ENCODE assay signal across 25 cellular contexts in the genomic region with DNA sequence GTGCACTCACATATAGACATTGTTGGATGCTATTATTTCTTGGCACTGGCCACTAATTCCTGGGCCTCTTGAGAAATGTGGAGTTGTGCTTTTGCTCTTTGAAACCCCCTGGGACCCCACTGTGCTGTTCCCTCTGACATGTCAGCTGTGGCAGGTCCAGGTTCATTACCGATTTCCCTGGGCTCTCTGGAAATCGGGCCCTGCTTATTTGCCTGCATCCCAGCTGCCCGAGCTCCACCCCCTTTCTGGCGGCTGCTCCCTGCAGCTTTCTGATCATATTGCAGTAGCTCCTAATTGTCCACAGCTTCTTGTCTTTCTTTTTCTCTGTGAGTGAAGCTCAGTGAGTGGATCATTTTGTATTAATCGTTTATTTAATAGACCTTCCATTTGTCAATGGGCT.
DNase-seq lines count a peak whose midpoint lies in the region; TF ChIP-seq lines count a peak whose summit lies in the region.
"Had no signal": no experiment of that assay in that cellular context is flagged by ENCODE, and none has a peak within 500 bp of the region (broad histone marks: within the 10 kb centered on the region; RNA-seq: fewer than 3 reads in every experiment).

No MANE protein-coding gene starts in this region.

- H3K9me2 ChIP-seq in neural cell (ENCODE audit: insufficient read depth, low read length): no peaks in the 10 kb centered on the region

- H3K36me3 ChIP-seq in neural cell (ENCODE audit: insufficient read depth, low read length): no peaks in the 10 kb centered on the region
- H3K36me3 ChIP-seq: ovary, tibial nerve had no signal

- H3K27me3 ChIP-seq in neural cell (ENCODE audit: insufficient read depth, low read depth, low read length): no peaks in the 10 kb centered on the region
- H3K27me3 ChIP-seq: ovary, tibial nerve had no signal

- H3K4me2 ChIP-seq in neural cell (ENCODE audit: low read length): no peak overlapping the region

- H2AFZ ChIP-seq in neural cell (ENCODE audit: low read depth, low read length): no peak overlapping the region

- no peak overlapping the region for H3K4me3 ChIP-seq in neural cell (ENCODE audit: low read length)
- H3K4me3 ChIP-seq: ovary, tibial nerve had no signal

- no peaks in the 10 kb centered on the region for H3K9me3 ChIP-seq in neural cell (ENCODE audit: low read length)
- H3K9me3 ChIP-seq: ovary had no signal

- no peaks in the 10 kb centered on the region for H4K20me1 ChIP-seq in neural cell (ENCODE audit: insufficient read depth)

- no peaks in the 10 kb centered on the region for H3F3A ChIP-seq in neural cell (ENCODE audit: insufficient read depth, low read length, poor library complexity, severe bottlenecking)

- CTCF ChIA-PET in HEK293T (lab: Yijun Ruan, JAX): no interaction called here

- H3K9ac ChIP-seq in neural cell (ENCODE audit: low read length): no peak overlapping the region

- no peaks in the 10 kb centered on the region for H3K79me2 ChIP-seq in neural cell (replicated peaks; ENCODE audit: insufficient read depth, low read length)

- H3K27ac ChIP-seq in neural cell (ENCODE audit: low read length): peak overlapping the region; percentile 6
- H3K27ac ChIP-seq: epithelial cell of prostate, ovary, tibial nerve had no signal

- DNase-seq in NCI-H345 (lab: John Stamatoyannopoulos, UW) (peak; percentile 11), NCI-H345 treated with DMSO at 0.1 percent for 48 hours (lab: John Stamatoyannopoulos, UW; ENCODE audit: unreplicated experiment) (no peak), HEK293T (ENCODE audit: extremely low spot score) (peak; percentile 17), NCI-H82 treated with DMSO at 0.1 percent for 48 hours (lab: John Stamatoyannopoulos, UW; ENCODE audit: unreplicated experiment) (peak; percentile 28), nucleus accumbens (lab: John Stamatoyannopoulos, UW) (no peak), KG1 (lab: John Stamatoyannopoulos, UW) (no peak)
- no peak for DNase-seq in activated naive CD4-positive, alpha-beta T cell treated with anti-CD3 and anti-CD28 coated beads, Interleukin-2, amount 50 U/mL, for 16 hours
- DNase-seq: activated CD4-positive, alpha-beta T cell treated with anti-CD3 and anti-CD28 coated beads, Interleukin-2, amount 50 U/mL, for 1 hour; activated CD4-positive, CD25-positive, alpha-beta regulatory T cell; activated gamma-delta T cell treated with Interleukin-2 at 50 U/mL for 16 hours; activated naive CD8-positive, alpha-beta T cell treated with anti-CD3 and anti-CD28 coated beads, Interleukin-2, amount 50 U/mL, for 24 hours; activated T-cell treated with anti-CD3 and anti-CD28 coated beads, Interleukin-2, amount 50 U/mL, for 24 hours; central memory CD4-positive, alpha-beta T cell; cortex of kidney; DMS53; effector memory CD4-positive, alpha-beta T cell; hippocampal formation; KBM-7; left colon; NCI-H1092 treated with DMSO at 0.1 percent for 48 hours; ovary; SIG-M5 had no signal

- no peak for TF ChIP-seq RAD21 in neural cell (conservative IDR thresholded peaks at IDR 0.05)

- POLR2A ChIA-PET in HEK293T (lab: Yijun Ruan, JAX): no interaction called here

- TF ChIP-seq EP300 in neural cell (conservative IDR thresholded peaks at IDR 0.05; ENCODE audit: poor library complexity, severe bottlenecking): peak; percentile 25

- TF ChIP-seq CTCF in neural cell (IDR thresholded peaks at IDR 0.05; ENCODE audit: poor library complexity, severe bottlenecking): no peak

TF ChIP-seq in HEK293T, 16 proteins besides CTCF, POLR2A, EP300 and RAD21:
- no peak for TF ChIP-seq HDGF (IDR thresholded peaks at IDR 0.05; ENCODE audit: borderline replicate concordance)
- no peak for TF ChIP-seq NFRKB (IDR thresholded peaks at IDR 0.05)
- TF ChIP-seq FOXA1 (IDR thresholded peaks at IDR 0.05): no peak
- no peak for TF ChIP-seq BHLHE40 (IDR thresholded peaks at IDR 0.05; ENCODE audit: borderline replicate concordance)
- no peak for TF ChIP-seq LEF1 (IDR thresholded peaks at IDR 0.05; ENCODE audit: borderline replicate concordance)
- no peak for TF ChIP-seq L3MBTL2 (conservative IDR thresholded peaks at IDR 0.05)
- no peak for TF ChIP-seq PKNOX1 (IDR thresholded peaks at IDR 0.05)
- TF ChIP-seq SUZ12 (IDR thresholded peaks at IDR 0.05): no peak
- TF ChIP-seq FOXM1 (IDR thresholded peaks at IDR 0.05; ENCODE audit: borderline replicate concordance): no peak
- no peak for TF ChIP-seq CTBP1 (IDR thresholded peaks at IDR 0.05; ENCODE audit: borderline replicate concordance)
- TF ChIP-seq ARNT (IDR thresholded peaks at IDR 0.05): no peak
- no peak for TF ChIP-seq ZNF384 (IDR thresholded peaks at IDR 0.05)
- no peak for TF ChIP-seq FOXK2 (IDR thresholded peaks at IDR 0.05)
- TF ChIP-seq TARDBP (IDR thresholded peaks at IDR 0.05): no peak
- no peak for TF ChIP-seq SP1 (IDR thresholded peaks at IDR 0.05)
- TF ChIP-seq ELF4 (IDR thresholded peaks at IDR 0.05): no peak
TF ChIP-seq in HEK293T: peak in this region for 0.

TF ChIP-seq in neural cell, 6 proteins besides CTCF, POLR2A, EP300 and RAD21:
- TF ChIP-seq, protein P1, sequence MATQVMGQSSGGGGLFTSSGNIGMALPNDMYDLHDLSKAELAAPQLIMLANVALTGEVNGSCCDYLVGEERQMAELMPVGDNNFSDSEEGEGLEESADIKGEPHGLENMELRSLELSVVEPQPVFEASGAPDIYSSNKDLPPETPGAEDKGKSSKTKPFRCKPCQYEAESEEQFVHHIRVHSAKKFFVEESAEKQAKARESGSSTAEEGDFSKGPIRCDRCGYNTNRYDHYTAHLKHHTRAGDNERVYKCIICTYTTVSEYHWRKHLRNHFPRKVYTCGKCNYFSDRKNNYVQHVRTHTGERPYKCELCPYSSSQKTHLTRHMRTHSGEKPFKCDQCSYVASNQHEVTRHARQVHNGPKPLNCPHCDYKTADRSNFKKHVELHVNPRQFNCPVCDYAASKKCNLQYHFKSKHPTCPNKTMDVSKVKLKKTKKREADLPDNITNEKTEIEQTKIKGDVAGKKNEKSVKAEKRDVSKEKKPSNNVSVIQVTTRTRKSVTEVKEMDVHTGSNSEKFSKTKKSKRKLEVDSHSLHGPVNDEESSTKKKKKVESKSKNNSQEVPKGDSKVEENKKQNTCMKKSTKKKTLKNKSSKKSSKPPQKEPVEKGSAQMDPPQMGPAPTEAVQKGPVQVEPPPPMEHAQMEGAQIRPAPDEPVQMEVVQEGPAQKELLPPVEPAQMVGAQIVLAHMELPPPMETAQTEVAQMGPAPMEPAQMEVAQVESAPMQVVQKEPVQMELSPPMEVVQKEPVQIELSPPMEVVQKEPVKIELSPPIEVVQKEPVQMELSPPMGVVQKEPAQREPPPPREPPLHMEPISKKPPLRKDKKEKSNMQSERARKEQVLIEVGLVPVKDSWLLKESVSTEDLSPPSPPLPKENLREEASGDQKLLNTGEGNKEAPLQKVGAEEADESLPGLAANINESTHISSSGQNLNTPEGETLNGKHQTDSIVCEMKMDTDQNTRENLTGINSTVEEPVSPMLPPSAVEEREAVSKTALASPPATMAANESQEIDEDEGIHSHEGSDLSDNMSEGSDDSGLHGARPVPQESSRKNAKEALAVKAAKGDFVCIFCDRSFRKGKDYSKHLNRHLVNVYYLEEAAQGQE (IDR thresholded peaks at IDR 0.05; ENCODE audit: borderline replicate concordance): no peak
- TF ChIP-seq MXI1 (conservative IDR thresholded peaks at IDR 0.05; ENCODE audit: poor library complexity, severe bottlenecking) (no peak), SMC3 (conservative IDR thresholded peaks at IDR 0.05; ENCODE audit: poor library complexity) (no peak), EZH2 (IDR thresholded peaks at IDR 0.05; ENCODE audit: borderline replicate concordance, insufficient read depth, low read length, poor library complexity, severe bottlenecking) (no peak), TAF1 (IDR thresholded peaks at IDR 0.05; ENCODE audit: low read depth) (no peak), POLR2AphosphoS5 (IDR thresholded peaks at IDR 0.05) (no peak)

Comparison
In these comparisons a context has a peak if more than half of its experiments do, and no peak if none do; other contexts are left out.
1. DNase-seq: peak in NCI-H345 (single experiment), HEK293T (single experiment) and NCI-H82 treated with DMSO at 0.1 percent for 48 hours (single experiment); none in NCI-H345 treated with DMSO at 0.1 percent for 48 hours (single experiment), nucleus accumbens (0 of 56), activated naive CD4-positive, alpha-beta T cell treated with anti-CD3 and anti-CD28 coated beads, Interleukin-2, amount 50 U/mL, for 16 hours (single experiment) and KG1 (single experiment).